In genomic region chr11:268716-269145, GRCh38 we compare ENCODE assay signal across 9 cellular contexts. TPM values are rescaled to one million over a fixed set of nuclear protein-coding genes. Genes with fewer than 3 reads are reported as not detected.
DNase-seq lines count a peak whose midpoint lies in the region; ATAC-seq, FAIRE-seq and TF ChIP-seq lines count a peak whose summit lies in the region.
"Not testable (repeated sequence)": the region's sequence is repeated elsewhere in the genome, so short reads cannot be mapped to it uniquely, and the experiment has no call there.
"Had no signal": no experiment of that assay in that cellular context is flagged by ENCODE, and none has a peak within 500 bp of the region (broad histone marks: within the 10 kb centered on the region; RNA-seq: fewer than 3 reads in every experiment).

No MANE protein-coding gene starts in this region.

- not testable (repeated sequence) for H4K20me1 ChIP-seq in SU-DHL-6 (ENCODE audit: low read depth, low read length); astrocyte (ENCODE audit: insufficient read depth, low read length)

- H3K27ac Mint-ChIP-seq in astrocyte (ENCODE audit: unreplicated experiment), result not testable (repeated sequence)

- H3K9me3 ChIP-seq in SU-DHL-6 (ENCODE audit: insufficient read depth, low read length); astrocyte (ENCODE audit: insufficient read depth, low read depth, low read length); iPS-18a (ENCODE audit: control insufficient read depth, low read depth, low read length): not testable (repeated sequence)

- ATAC-seq in GM18867 (IDR thresholded peaks at IDR 0.05; ENCODE audit: unreplicated experiment) (peak; percentile 47), HG02642 (IDR thresholded peaks at IDR 0.05; ENCODE audit: poor library complexity, unreplicated experiment) (peak; percentile 53), sciatic nerve (peak; percentile 83)

- H3K4me1 ChIP-seq in astrocyte (ENCODE audit: insufficient read depth, low read length); iPS-18a (ENCODE audit: control insufficient read depth, low read depth, low read length): not testable (repeated sequence)

- H3K4me3 Mint-ChIP-seq in astrocyte (ENCODE audit: unreplicated experiment), result not testable (repeated sequence)

- peaks cover 27% of the 10 kb centered on the region for H3K27me3 Mint-ChIP-seq in astrocyte (ENCODE audit: low read depth, unreplicated experiment)

- peak overlapping the region; percentile 95 for H3K27ac ChIP-seq in SU-DHL-6 (ENCODE audit: low read depth, low read length)
- not testable (repeated sequence) for H3K27ac ChIP-seq in astrocyte (ENCODE audit: low read depth, low read length); iPS-18a (ENCODE audit: low read length)

- DNase-seq in AG20443 (ENCODE audit: low spot score) (peak; percentile 73), KG1 (lab: John Stamatoyannopoulos, UW) (peak; percentile 74), astrocyte (ENCODE audit: low read depth) (peak; percentile 18), sciatic nerve (ENCODE audit: low spot score) (peak; percentile 71)

- not testable (repeated sequence) for TF ChIP-seq CTCF in SU-DHL-6 (IDR thresholded peaks at IDR 0.05; ENCODE audit: insufficient read depth, low read length, poor library complexity, severe bottlenecking); astrocyte (IDR thresholded peaks at IDR 0.05; ENCODE audit: insufficient read depth, low read depth, low read length)

- H3K27me3 ChIP-seq in SU-DHL-6 (ENCODE audit: low read length); iPS-18a (ENCODE audit: control insufficient read depth, insufficient read depth, low read length): not testable (repeated sequence)
- H3K27me3 ChIP-seq in astrocyte (ENCODE audit: insufficient read depth, low read length), result peaks cover 11% of the 10 kb centered on the region

- not testable (repeated sequence) for H3K9me3 Mint-ChIP-seq in astrocyte (ENCODE audit: unreplicated experiment)

- not testable (repeated sequence) for FAIRE-seq in astrocyte (lab: Jason Lieb, UNC)

- H3K4me2 ChIP-seq in SU-DHL-6 (ENCODE audit: low read depth, low read length, poor library complexity, severe bottlenecking), result peak overlapping the region; percentile 79
- H3K4me2 ChIP-seq in astrocyte (ENCODE audit: low read length), result not testable (repeated sequence)

- peaks cover 42% of the 10 kb centered on the region for H3F3A ChIP-seq in SU-DHL-6 (ENCODE audit: insufficient read depth)

- H3K79me2 ChIP-seq in SU-DHL-6 (ENCODE audit: insufficient read depth, low read length); astrocyte (ENCODE audit: insufficient read depth, low read length): not testable (repeated sequence)

- not testable (repeated sequence) for H3K36me3 ChIP-seq in SU-DHL-6 (ENCODE audit: low read length); astrocyte (ENCODE audit: insufficient read depth, low read length); iPS-18a (ENCODE audit: control insufficient read depth, low read depth, low read length)

- H3K4me1 Mint-ChIP-seq in astrocyte (ENCODE audit: low read depth, unreplicated experiment), result not testable (repeated sequence)

- H3K36me3 Mint-ChIP-seq in astrocyte (ENCODE audit: low read depth, unreplicated experiment), result not testable (repeated sequence)

- H3K9me2 ChIP-seq in SU-DHL-6 (replicated peaks; ENCODE audit: insufficient read depth, low read length), result not testable (repeated sequence)

- H3K4me3 ChIP-seq in SU-DHL-6 (ENCODE audit: insufficient read depth, low read length, poor library complexity, severe bottlenecking) (peak overlapping the region; percentile 47), iPS-18a (ENCODE audit: low read length) (peak overlapping the region; percentile 49)
- not testable (repeated sequence) for H3K4me3 ChIP-seq in astrocyte (ENCODE audit: insufficient read depth, low read depth, low read length)

- peak overlapping the region; percentile 18 for H2AFZ ChIP-seq in SU-DHL-6 (ENCODE audit: low read depth, low read length, severe bottlenecking)
- not testable (repeated sequence) for H2AFZ ChIP-seq in astrocyte (ENCODE audit: low read depth, low read length)

- intact Hi-C loops in sciatic nerve (cut with DNase I), result not testable (repeated sequence)

- H3K9ac ChIP-seq in SU-DHL-6 (ENCODE audit: low read length), result peak overlapping the region; percentile 57
- H3K9ac ChIP-seq in astrocyte (ENCODE audit: low read length), result not testable (repeated sequence)
- H3K9ac ChIP-seq in iPS-18a (ENCODE audit: low read length), result peak overlapping the region; percentile 1

RNA-seq across cellular contexts. Expression of gene NLRP6, which starts 9.5 kb away (rescaled TPM):
- total RNA-seq in astrocyte, result not detected in 2 replicates
- total RNA-seq in sciatic nerve, result 0.36 TPM
- total RNA-seq: Caco-2 had no signal

RNA-seq across cellular contexts. Expression of gene PGGHG, which starts 20.2 kb away (rescaled TPM):
- total RNA-seq in astrocyte (22.9 and 25.1 TPM in 2 replicates), sciatic nerve (60.3 TPM)

RNA-seq across cellular contexts. Expression of gene IFITM5, which starts 30.6 kb away (rescaled TPM):
- not detected in 2 replicates for total RNA-seq in astrocyte
- not detected for total RNA-seq in sciatic nerve
- total RNA-seq: Caco-2 had no signal

RNA-seq across cellular contexts. Expression of gene PSMD13, which starts 32.0 kb away (rescaled TPM):
- total RNA-seq in astrocyte (131 and 137 TPM in 2 replicates), sciatic nerve (79.4 TPM)

RNA-seq across cellular contexts. Expression of gene SIRT3, which starts 32.6 kb away (rescaled TPM):
- total RNA-seq in astrocyte, result 10.9 and 12.0 TPM in 2 replicates
- total RNA-seq in sciatic nerve, result 21.7 TPM

Comparison
In these comparisons a context has a peak if more than half of its experiments do, and no peak if none do; other contexts are left out.
1. DNase-seq: peak in every context shown above with its lines; median percentile 74 in KG1; 73 in AG20443; 71 in sciatic nerve; 18 in astrocyte.